Comparison of ENCODE assay signal across 1 cellular context in genomic region chr12:42299392-42300308, GRCh38.
TF ChIP-seq lines count a peak whose summit lies in the region.

No MANE protein-coding gene starts in this region.

TF ChIP-seq in GM12878, 131 proteins besides CTCF, POLR2A, EP300 and RAD21 (continued from another document and continues in another):
- no peak for TF ChIP-seq ZBTB11 (CRISPR knock-in tag; IDR thresholded peaks at IDR 0.05)
- TF ChIP-seq ATF3 (IDR thresholded peaks at IDR 0.05; ENCODE audit: borderline replicate concordance, extremely low read depth, low read depth, low read length) = no peak
- peak; percentile 92 for TF ChIP-seq IKZF1 (conservative IDR thresholded peaks at IDR 0.05)
- peak; percentile 54; the same call in 1 of the 2 replicates for TF ChIP-seq CHD2 (IDR thresholded peaks at IDR 0.05; ENCODE audit: borderline replicate concordance, low read depth, low read length)
- TF ChIP-seq HSF1 (IDR thresholded peaks at IDR 0.05; ENCODE audit: low read depth, low read length) = no peak
- TF ChIP-seq E2F4 (IDR thresholded peaks at IDR 0.05; ENCODE audit: low read depth, low read length) = no peak
- peak; percentile 94 for TF ChIP-seq ZBED1 (IDR thresholded peaks at IDR 0.05; ENCODE audit: borderline replicate concordance)
- TF ChIP-seq MAX (IDR thresholded peaks at IDR 0.05; ENCODE audit: low read depth, low read length) = no peak
- TF ChIP-seq CUX1 (IDR thresholded peaks at IDR 0.05; ENCODE audit: insufficient replicate concordance, low read depth, low read length) = no peak
- TF ChIP-seq JUND (IDR thresholded peaks at IDR 0.05; ENCODE audit: low read depth, low read length) = peak; percentile 93
- no peak for TF ChIP-seq IRF5 (IDR thresholded peaks at IDR 0.05; ENCODE audit: borderline replicate concordance)
- TF ChIP-seq CBFB (IDR thresholded peaks at IDR 0.05; ENCODE audit: low read depth) = peak; percentile 86
- TF ChIP-seq KLF5 (IDR thresholded peaks at IDR 0.05; ENCODE audit: partially characterized antibody) = no peak
- TF ChIP-seq JUNB (IDR thresholded peaks at IDR 0.05) = peak; percentile 99
- TF ChIP-seq CREM (IDR thresholded peaks at IDR 0.05; ENCODE audit: low read depth) = peak; percentile 95
- TF ChIP-seq BRCA1 (IDR thresholded peaks at IDR 0.05; ENCODE audit: low read depth, low read length) = no peak
- TF ChIP-seq SMAD1 (IDR thresholded peaks at IDR 0.05; ENCODE audit: low read depth, partially characterized antibody) = peak; percentile 35
- peak; percentile 57; the same call in 1 of the 2 replicates for TF ChIP-seq PKNOX1 (IDR thresholded peaks at IDR 0.05)
- no peak for TF ChIP-seq CEBPZ (IDR thresholded peaks at IDR 0.05; ENCODE audit: low read depth, low read length)
- peak; percentile 96 for TF ChIP-seq NFIC (IDR thresholded peaks at IDR 0.05; ENCODE audit: low read depth, low read length)
- TF ChIP-seq IRF3 (IDR thresholded peaks at IDR 0.05) = no peak
- no peak for TF ChIP-seq SREBF2 (IDR thresholded peaks at IDR 0.05; ENCODE audit: low read length)
- TF ChIP-seq HDAC2 (IDR thresholded peaks at IDR 0.05) = no peak
- peak; percentile 76 for TF ChIP-seq ZNF24 (IDR thresholded peaks at IDR 0.05)
- TF ChIP-seq WRNIP1 (IDR thresholded peaks at IDR 0.05; ENCODE audit: borderline replicate concordance, low read depth, low read length) = 0 out of 2 replicates have a peak, but pooled peaks have one; percentile 68
- no peak for TF ChIP-seq NFYA (IDR thresholded peaks at IDR 0.05; ENCODE audit: borderline replicate concordance, low read depth, low read length)
- TF ChIP-seq ZNF384 (IDR thresholded peaks at IDR 0.05; ENCODE audit: borderline replicate concordance, low read depth, low read length) = peak; percentile 58
- TF ChIP-seq TCF3 (IDR thresholded peaks at IDR 0.05; ENCODE audit: borderline replicate concordance, insufficient read depth, low read depth, low read length) = 0 out of 2 replicates have a peak, but pooled peaks have one; percentile 8
- TF ChIP-seq PRDM15 (CRISPR knock-in tag; IDR thresholded peaks at IDR 0.05) = no peak
- TF ChIP-seq GABPA (IDR thresholded peaks at IDR 0.05; ENCODE audit: low read depth) = peak; percentile 81
